ENCODE assay signal across 8 cellular contexts in the genomic region with DNA sequence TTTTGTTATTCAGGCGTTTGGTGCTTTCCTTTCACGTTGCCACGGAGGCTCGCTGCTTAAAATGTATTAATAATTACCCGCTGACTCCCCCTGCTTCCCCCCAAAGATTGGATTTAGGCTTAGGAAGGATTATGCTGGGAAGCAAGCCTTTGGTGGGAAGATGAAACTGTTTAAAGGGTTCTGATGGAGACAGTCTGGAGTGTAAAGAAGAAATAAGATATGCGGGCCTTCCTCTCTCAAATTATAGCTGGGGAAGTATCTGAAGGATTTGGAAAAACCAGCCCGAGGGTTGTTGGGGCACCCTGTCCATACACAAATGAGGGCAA. TPM values are rescaled to one million over a fixed set of nuclear protein-coding genes. Genes with fewer than 3 reads are reported as not detected.
DNase-seq lines count a peak whose midpoint lies in the region; ATAC-seq and TF ChIP-seq lines count a peak whose summit lies in the region.

No MANE protein-coding gene starts in this region.

- no peaks in the 10 kb centered on the region for H3K9me2 ChIP-seq in hepatocyte (replicated peaks; ENCODE audit: insufficient read depth)

- H3K23me2 ChIP-seq in H9 (ENCODE audit: insufficient read length, low read depth, low read length, poor library complexity, severe bottlenecking) = peaks cover 11% of the 10 kb centered on the region

- H3K36me3 ChIP-seq in hepatocyte (replicated peaks; ENCODE audit: insufficient read depth, low read depth) = no peaks in the 10 kb centered on the region
- no peaks in the 10 kb centered on the region for H3K36me3 ChIP-seq in skeletal muscle satellite cell (ENCODE audit: insufficient read depth, low read length)

- peaks cover 48 to 50% of the 10 kb centered on the region in 2 experiments for H3K4me1 Mint-ChIP-seq in H9
- H3K4me1 Mint-ChIP-seq in activated B cell treated with CpG ODN at 0.5 μM for 24 hours = peaks cover 28% of the 10 kb centered on the region

- H3K4me2 ChIP-seq in H9 (ENCODE audit: insufficient read depth, insufficient read length, low read length) (peak overlapping the region; percentile 64), hepatocyte (peak overlapping the region; percentile 96), skeletal muscle satellite cell (ENCODE audit: low read length) (peak overlapping the region; percentile 80)

- POLR2A ChIA-PET in activated B cell treated with CpG ODN at 0.5 μM for 24 hours (lab: Charles Lee) = interaction anchor here (0.7 to 5.8 kb wide), 6 partner anchors 9 to 163 kb away, joined by 3 to 61 read pairs (median 18); a partner anchor contains a TSS

- H3K27ac Mint-ChIP-seq in H9 (no peak overlapping the region), activated B cell treated with CpG ODN at 0.5 μM for 24 hours (peak overlapping the region; percentile 73)

- H3K4me3 ChIP-seq in hepatocyte = peak overlapping the region; percentile 99
- H3K4me3 ChIP-seq in skeletal muscle satellite cell (ENCODE audit: low read length) = peak overlapping the region; percentile 84

- no peak overlapping the region for H3K14ac ChIP-seq in H9 (ENCODE audit: insufficient read depth, low read length)

- no peak overlapping the region for H2BK12ac ChIP-seq in H9 (ENCODE audit: insufficient read length, low read depth, low read length)

- no peak overlapping the region for H3K9ac ChIP-seq in H9 (ENCODE audit: extremely low read depth, insufficient read length, low read length)
- no peak overlapping the region for H3K9ac ChIP-seq in skeletal muscle satellite cell (ENCODE audit: low read depth, low read length)

- no peak overlapping the region for H3K56ac ChIP-seq in H9 (ENCODE audit: insufficient read length, low read depth, low read length)

- no peaks in the 10 kb centered on the region; the same call in 1 of the 2 replicates for H3K27me3 ChIP-seq in H9 (ENCODE audit: insufficient read depth, low read length)
- no peaks in the 10 kb centered on the region for H3K27me3 ChIP-seq in hepatocyte
- peaks cover 86% of the 10 kb centered on the region for H3K27me3 ChIP-seq in skeletal muscle satellite cell (ENCODE audit: control insufficient read depth, insufficient read depth, low read length)

- H2BK120ac ChIP-seq in H9 (ENCODE audit: low read depth, low read length, poor library complexity, severe bottlenecking) = no peak overlapping the region

- CTCF ChIA-PET in activated B cell treated with CpG ODN at 0.5 μM for 24 hours (lab: Charles Lee) = interaction anchor here (0.9 to 4.7 kb wide), 5 partner anchors 9 to 144 kb away, joined by 3 to 68 read pairs (median 4); no protein-coding TSS in a partner anchor

- H3K79me2 ChIP-seq in H9 (ENCODE audit: insufficient read depth, low read length) = peaks cover 15% of the 10 kb centered on the region; the same call in 1 of the 2 replicates
- H3K79me2 ChIP-seq in hepatocyte = peaks cover 57% of the 10 kb centered on the region

- intact Hi-C loops in activated B cell treated with CpG ODN at 0.5 μM for 24 hours (cut with micrococcal nuclease) = loop anchor here (2.0 to 5.0 kb wide), 3 partner anchors 71 to 220 kb away; a partner anchor contains a TSS

- no peaks in the 10 kb centered on the region for H3K9me3 ChIP-seq in H9 (ENCODE audit: control insufficient read depth, low read depth, low read length)
- H3K9me3 ChIP-seq in hepatocyte (ENCODE audit: low read depth) = no peaks in the 10 kb centered on the region
- no peaks in the 10 kb centered on the region for H3K9me3 ChIP-seq in skeletal muscle satellite cell (replicated peaks; ENCODE audit: low read length)

- H3K4me1 ChIP-seq in H9 (ENCODE audit: insufficient read depth, low read length) = peaks cover 7% of the 10 kb centered on the region; the same call in 1 of the 2 replicates
- H3K4me1 ChIP-seq in hepatocyte (ENCODE audit: insufficient read depth) = peaks cover 42% of the 10 kb centered on the region
- peaks cover 15% of the 10 kb centered on the region for H3K4me1 ChIP-seq in skeletal muscle satellite cell (ENCODE audit: control insufficient read depth, insufficient read depth, low read length)

- no peak overlapping the region for H4K8ac ChIP-seq in H9 (replicated peaks; ENCODE audit: insufficient read length, low read depth, low read length)

- no peak overlapping the region for H3K18ac ChIP-seq in H9 (ENCODE audit: insufficient read length, low read depth, low read length)

- peaks cover 0 to 2% (median 0%) of the 10 kb centered on the region in 3 experiments; a peak in 1 of 7 replicates for H3K36me3 Mint-ChIP-seq in H9 (ENCODE audit: insufficient read depth in 1 of 3, low read depth in 3 of 3)
- H3K36me3 Mint-ChIP-seq in activated B cell treated with CpG ODN at 0.5 μM for 24 hours (ENCODE audit: low read depth) = peaks cover 7% of the 10 kb centered on the region

- no peaks in the 10 kb centered on the region for H3K79me1 ChIP-seq in H9 (ENCODE audit: insufficient read depth, low read depth, low read length, poor library complexity, severe bottlenecking)

- H2AK5ac ChIP-seq in H9 (ENCODE audit: insufficient read length, low read length) = no peak overlapping the region

- no peak overlapping the region for H3K4ac ChIP-seq in H9 (ENCODE audit: low read depth, low read length)

- no peak overlapping the region for H4K5ac ChIP-seq in H9 (ENCODE audit: insufficient read length, low read depth, low read length)

- ATAC-seq in activated B cell treated with CpG ODN at 0.5 μM for 24 hours (ENCODE audit: low read depth) (no peak), HG02642 (IDR thresholded peaks at IDR 0.05; ENCODE audit: poor library complexity, unreplicated experiment) (no peak), HG03342 (IDR thresholded peaks at IDR 0.05; ENCODE audit: unreplicated experiment) (no peak)

- H3K4me3 Mint-ChIP-seq in H9 (peak overlapping the region; percentile 82 to 92), activated B cell treated with CpG ODN at 0.5 μM for 24 hours (peak overlapping the region; percentile 92)

- H3T11ph ChIP-seq in H9 (ENCODE audit: low read length) = no peak overlapping the region

- no peak overlapping the region for H3K27ac ChIP-seq in H9 (ENCODE audit: insufficient read length, low read depth, low read length)
- peak overlapping the region; percentile 87 for H3K27ac ChIP-seq in hepatocyte

- no peak for DNase-seq in H9
- no peak for DNase-seq in activated B cell treated with CpG ODN at 0.5 μM for 24 hours
- DNase-seq in hepatocyte (ENCODE audit: low spot score) = no peak
- no peak for DNase-seq in amniotic stem cell (lab: John Stamatoyannopoulos, UW)
- DNase-seq in NCI-H1092 (lab: John Stamatoyannopoulos, UW) = no peak

- no peak overlapping the region for H4K91ac ChIP-seq in H9 (ENCODE audit: insufficient read length, low read depth, low read length)

- no CpG with 5 or more reads among the region's 7 CpGs for WGBS in H9 (ENCODE audit: extremely low coverage, insufficient read length, low lambda C conversion rate)
- WGBS in hepatocyte (ENCODE audit: low lambda C conversion rate, missing lambda C conversion rate) = 5% methylated on average over 7 of the region's 7 CpGs

- no peak overlapping the region for H3K23ac ChIP-seq in H9 (ENCODE audit: insufficient read length, low read depth, low read length)

- no peak overlapping the region for H2BK20ac ChIP-seq in H9 (ENCODE audit: low read depth, low read length, poor library complexity, severe bottlenecking)

- TF ChIP-seq CTCF in H9 (conservative IDR thresholded peaks at IDR 0.05) (no peak), activated B cell treated with CpG ODN at 0.5 μM for 24 hours (IDR thresholded peaks at IDR 0.05) (no peak), hepatocyte (IDR thresholded peaks at IDR 0.05; ENCODE audit: poor library complexity) (no peak)

- no peak overlapping the region for H2BK5ac ChIP-seq in H9 (ENCODE audit: insufficient read length, low read length)

- H2AFZ ChIP-seq in H9 (ENCODE audit: low read length) (no peak overlapping the region), hepatocyte (peak overlapping the region; percentile 33)

- H3K9me3 Mint-ChIP-seq in H9 (peaks cover 0 to 2% of the 10 kb centered on the region in 2 experiments; a peak in 2 of 5 replicates), activated B cell treated with CpG ODN at 0.5 μM for 24 hours (no peaks in the 10 kb centered on the region)

- H2BK15ac ChIP-seq in H9 (ENCODE audit: low read depth, low read length) = no peak overlapping the region

- H3K27me3 Mint-ChIP-seq in H9 (ENCODE audit: low read depth) = peaks cover 15% of the 10 kb centered on the region
- no peaks in the 10 kb centered on the region for H3K27me3 Mint-ChIP-seq in activated B cell treated with CpG ODN at 0.5 μM for 24 hours

- H4K20me1 ChIP-seq in H9 (ENCODE audit: control insufficient read depth, insufficient read depth, insufficient read length) (no peaks in the 10 kb centered on the region), hepatocyte (ENCODE audit: insufficient read depth, poor library complexity, severe bottlenecking) (peaks cover 14% of the 10 kb centered on the region)

RNA-seq across cellular contexts. Expression of a gene that starts 1.1 kb away (rescaled TPM):
- total RNA-seq in H9 (2021) (43.5 and 44.9 TPM in 2 replicates), activated B cell treated with CpG ODN at 0.5 μM for 24 hours (90.1 and 114 TPM in 2 replicates), hepatocyte (19.9 and 32.6 TPM in 2 replicates)
- 16.2 and 23.8 TPM in 2 replicates for polyA plus RNA-seq in hepatocyte
- total RNA-seq in skeletal muscle satellite cell (2012; rRNA removed) = 4.8 and 7.4 TPM in 2 replicates
